12 cellular contexts compared by ENCODE assay signal in the genomic region with DNA sequence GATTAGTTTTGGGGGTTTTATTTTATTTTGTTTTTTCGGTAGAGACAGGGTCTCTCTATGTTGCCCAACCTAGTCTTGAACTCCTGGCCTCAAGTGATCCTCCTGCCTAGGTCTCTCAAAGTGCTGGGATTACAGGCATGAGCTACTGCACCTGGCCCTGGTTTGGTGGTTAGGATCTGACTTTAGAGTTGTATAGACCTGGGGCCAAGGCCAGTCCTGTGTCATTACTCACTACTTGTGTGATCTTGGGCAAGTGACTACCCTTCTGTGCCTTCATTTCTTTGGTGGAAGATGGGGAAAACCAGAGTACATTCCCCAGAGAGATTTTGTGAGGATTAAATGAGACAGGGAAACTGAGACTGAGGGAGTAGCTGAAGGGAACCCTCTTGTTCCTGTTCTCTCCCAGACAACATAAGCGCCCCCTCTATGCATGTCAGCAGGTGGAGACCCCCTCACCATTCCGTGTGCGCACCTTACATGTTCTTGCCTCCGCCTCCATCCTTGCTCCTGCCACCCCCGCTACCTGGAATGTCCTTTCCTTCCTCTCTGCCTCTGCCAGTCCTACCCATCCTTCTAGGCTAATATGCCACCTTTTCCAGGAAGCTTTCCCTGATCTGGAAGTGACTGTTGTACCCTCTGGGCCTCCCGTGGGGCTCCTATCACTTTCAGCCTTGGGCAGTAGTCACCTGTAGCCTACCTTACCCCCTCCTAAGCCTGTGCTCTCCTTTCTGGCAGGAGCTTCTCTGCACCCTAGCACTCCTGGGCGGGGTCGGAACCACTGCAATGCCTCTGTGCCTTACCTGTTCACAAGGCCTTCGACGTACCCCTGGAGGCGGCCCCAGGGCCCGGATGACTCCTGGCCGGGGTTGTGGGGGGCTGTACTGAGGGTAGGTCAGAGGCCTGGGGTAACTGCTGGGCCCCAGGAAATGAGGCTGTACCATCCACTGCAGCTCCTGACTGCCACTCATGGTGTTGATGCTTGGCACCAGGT. TPM values are rescaled to one million over a fixed set of nuclear protein-coding genes. Genes with fewer than 3 reads are reported as not detected.
DNase-seq lines count a peak whose midpoint lies in the region; ATAC-seq and TF ChIP-seq lines count a peak whose summit lies in the region.
"Had no signal": no experiment of that assay in that cellular context is flagged by ENCODE, and none has a peak within 500 bp of the region (broad histone marks: within the 10 kb centered on the region; RNA-seq: fewer than 3 reads in every experiment).

No MANE protein-coding gene starts in this region.

- peak overlapping the region; percentile 99 for H3K9ac ChIP-seq in HCT116 (ENCODE audit: low read length)

- no peak for DNase-seq in T-helper 2 cell treated with Interferon-gamma antibody and Interleukin-4, amounts not matched to agents 5 μg/mL and 100 μg/mL, for 36 hours (ENCODE audit: low spot score)
- DNase-seq in T-helper 2 cell (no peak), HCT116 (ENCODE audit: low read depth, low spot score) (no peak), naive B cell (no peak), tibial artery (no peak), thyroid gland (no peak)
- DNase-seq: left cardiac atrium; naive thymus-derived CD8-positive, alpha-beta T cell; NCI-H2171 treated with DMSO at 0.1 percent for 48 hours had no signal

- H3K27me3 ChIP-seq in HCT116 (ENCODE audit: insufficient read depth, low read length): no peaks in the 10 kb centered on the region
- H3K27me3 ChIP-seq in tibial artery: no peaks in the 10 kb centered on the region
- peaks cover 9% of the 10 kb centered on the region for H3K27me3 ChIP-seq in thyroid gland

- peaks cover 4% of the 10 kb centered on the region for H3K36me3 Mint-ChIP-seq in T-helper 2 cell treated with Interferon-gamma antibody and Interleukin-4, amounts not matched to agents 5 μg/mL and 100 μg/mL, for 36 hours (ENCODE audit: low read depth)
- H3K36me3 Mint-ChIP-seq in activated naive CD8-positive, alpha-beta T cell: peaks cover 6% of the 10 kb centered on the region
- H3K36me3 Mint-ChIP-seq in naive B cell: no peaks in the 10 kb centered on the region
- H3K36me3 Mint-ChIP-seq: naive thymus-derived CD8-positive, alpha-beta T cell had no signal

- H4K20me1 ChIP-seq in HCT116 (ENCODE audit: insufficient read depth): peaks cover 31% of the 10 kb centered on the region; the same call in 1 of the 2 replicates

- WGBS in thyroid gland, 2 donors: 91 to 93% methylated on average over 14 of the region's 14 CpGs

- H3K36me3 ChIP-seq in HCT116 (ENCODE audit: control insufficient read depth in 1 of 2, insufficient read depth in 2 of 2, low read length in 2 of 2): peaks cover 10 to 52% of the 10 kb centered on the region in 2 experiments; a peak in 3 of 4 replicates
- no peaks in the 10 kb centered on the region for H3K36me3 ChIP-seq in tibial artery
- H3K36me3 ChIP-seq in thyroid gland: no peaks in the 10 kb centered on the region

- ATAC-seq in HCT116: no peak
- ATAC-seq in naive B cell (ENCODE audit: low read depth in 2 of 2): no peak
- ATAC-seq in HG02884 (IDR thresholded peaks at IDR 0.05; ENCODE audit: unreplicated experiment): no peak
- ATAC-seq: left cardiac atrium; naive thymus-derived CD8-positive, alpha-beta T cell had no signal

- H3K27ac ChIP-seq in HCT116 (ENCODE audit: low read depth, low read length) (peak overlapping the region; percentile 99), tibial artery (no peak overlapping the region), thyroid gland (no peak overlapping the region)

- H3K9me2 ChIP-seq in HCT116 (ENCODE audit: insufficient read depth): no peaks in the 10 kb centered on the region

- H3K9me3 ChIP-seq in HCT116 (ENCODE audit: control insufficient read depth in 1 of 2, insufficient read depth in 1 of 2, low read depth in 1 of 2, low read length in 2 of 2): no peaks in the 10 kb centered on the region
- no peaks in the 10 kb centered on the region for H3K9me3 ChIP-seq in tibial artery
- H3K9me3 ChIP-seq in thyroid gland: no peaks in the 10 kb centered on the region

- peaks cover 34% of the 10 kb centered on the region for H3K4me1 Mint-ChIP-seq in T-helper 2 cell treated with Interferon-gamma antibody and Interleukin-4, amounts not matched to agents 5 μg/mL and 100 μg/mL, for 36 hours (ENCODE audit: low read depth)
- peaks cover 43% of the 10 kb centered on the region for H3K4me1 Mint-ChIP-seq in activated naive CD8-positive, alpha-beta T cell (ENCODE audit: low read depth)
- peaks cover 20 to 49% (median 41%) of the 10 kb centered on the region in 3 donors for H3K4me1 Mint-ChIP-seq in naive B cell

- intact Hi-C loops in HCT116 (cut with micrococcal nuclease) (no loop called here), tibial artery (cut with DNase I; ENCODE audit: low total_unique reads) (no loop called here), thyroid gland (cut with DNase I) (no loop called here)

- no peaks in the 10 kb centered on the region for H3K27me3 Mint-ChIP-seq in T-helper 2 cell treated with Interferon-gamma antibody and Interleukin-4, amounts not matched to agents 5 μg/mL and 100 μg/mL, for 36 hours (ENCODE audit: low read depth)
- H3K27me3 Mint-ChIP-seq in activated naive CD8-positive, alpha-beta T cell: no peaks in the 10 kb centered on the region
- peaks cover 0 to 8% (median 6%) of the 10 kb centered on the region in 3 donors for H3K27me3 Mint-ChIP-seq in naive B cell

- peak overlapping the region; percentile 75 for H3K27ac Mint-ChIP-seq in T-helper 2 cell treated with Interferon-gamma antibody and Interleukin-4, amounts not matched to agents 5 μg/mL and 100 μg/mL, for 36 hours
- peak overlapping the region; percentile 41 for H3K27ac Mint-ChIP-seq in activated naive CD8-positive, alpha-beta T cell
- H3K27ac Mint-ChIP-seq in naive B cell: peak overlapping the region in 4 of 6 donors; percentile 21 to 86 (median 64)

- H3K4me2 ChIP-seq in HCT116 (ENCODE audit: low read length): peak overlapping the region; percentile 71

- H3K79me2 ChIP-seq in HCT116 (ENCODE audit: insufficient read depth, low read length): peaks cover 90% of the 10 kb centered on the region

- no TSS peak for BruUV-seq in HCT116 (replicated peaks; lab: Mats Ljungman, UMichigan)

- TF ChIP-seq POLR2A in HCT116 (IDR thresholded peaks at IDR 0.05; ENCODE audit: borderline replicate concordance, extremely low read depth, insufficient read depth, insufficient read length) (no peak), thyroid gland (IDR thresholded peaks at IDR 0.05) (no peak)

- no peaks in the 10 kb centered on the region for H3K9me3 Mint-ChIP-seq in T-helper 2 cell treated with Interferon-gamma antibody and Interleukin-4, amounts not matched to agents 5 μg/mL and 100 μg/mL, for 36 hours
- no peaks in the 10 kb centered on the region for H3K9me3 Mint-ChIP-seq in activated naive CD8-positive, alpha-beta T cell (ENCODE audit: low read depth)
- H3K9me3 Mint-ChIP-seq in naive B cell: no peaks in the 10 kb centered on the region
- H3K9me3 Mint-ChIP-seq: naive thymus-derived CD8-positive, alpha-beta T cell had no signal

- peak overlapping the region in 1 of 2 experiments; percentile 11; a peak in 1 of 4 replicates for H3K4me3 ChIP-seq in HCT116 (replicated peaks in 1 of 2; ENCODE audit: low read depth in 1 of 2, low read length in 2 of 2)
- no peak overlapping the region for H3K4me3 ChIP-seq in tibial artery
- H3K4me3 ChIP-seq in thyroid gland (replicated peaks in 1 of 3): no peak overlapping the region
- H3K4me3 ChIP-seq: skin epidermis had no signal

- CTCF ChIA-PET in HCT116 (lab: Charles Lee): interaction anchor here (1.0 kb wide), 1 partner anchor 8 kb away, joined by 3 read pairs; the partner anchor contains the start of gene FIBP

- TF ChIP-seq RAD21 in HCT116 (IDR thresholded peaks at IDR 0.05; ENCODE audit: low read depth): no peak

- no peak overlapping the region for H2AFZ ChIP-seq in HCT116 (ENCODE audit: low read depth, low read length, poor library complexity, severe bottlenecking)

- H3K4me1 ChIP-seq in HCT116 (ENCODE audit: control insufficient read depth in 1 of 2, insufficient read depth in 2 of 2, low read length in 2 of 2): peaks cover 22 to 79% of the 10 kb centered on the region in 2 experiments
- H3K4me1 ChIP-seq in tibial artery: peaks cover 6 to 46% (median 41%) of the 10 kb centered on the region in 4 donors
- H3K4me1 ChIP-seq in thyroid gland: peaks cover 21 to 39% of the 10 kb centered on the region in 2 donors

- POLR2A ChIA-PET in HCT116 (lab: Charles Lee): interaction anchor here (1.4 to 8.0 kb wide), 6 partner anchors 10 to 22 kb away, joined by 4 to 80 read pairs (median 8); no protein-coding TSS in a partner anchor

- no peak for TF ChIP-seq CTCF in HCT116 (IDR thresholded peaks at IDR 0.05 in 2 of 3, conservative IDR thresholded peaks at IDR 0.05 in 1 of 3; ENCODE audit: borderline replicate concordance in 1 of 3, insufficient read depth in 1 of 3, low read depth in 2 of 3, low read length in 2 of 3)
- TF ChIP-seq CTCF in tibial artery (IDR thresholded peaks at IDR 0.05): no peak
- no peak for TF ChIP-seq CTCF in thyroid gland (IDR thresholded peaks at IDR 0.05)

- H3K4me3 Mint-ChIP-seq in T-helper 2 cell treated with Interferon-gamma antibody and Interleukin-4, amounts not matched to agents 5 μg/mL and 100 μg/mL, for 36 hours: peak overlapping the region; percentile 17
- H3K4me3 Mint-ChIP-seq in activated naive CD8-positive, alpha-beta T cell: peak overlapping the region; percentile 68
- peak overlapping the region in 4 of 8 donors; percentile 25 to 71 (median 36) for H3K4me3 Mint-ChIP-seq in naive B cell

- RAD21 ChIA-PET in HCT116 (lab: Charles Lee; ENCODE audit: low non-redundant PET in 1 of 2, low total read pairs in 2 of 2, uncharacterized antibody in 2 of 2, unreplicated experiment in 2 of 2): no interaction called here

RNA-seq across cellular contexts. Expression of gene FOSL1, which starts 3.9 kb away (rescaled TPM):
- total RNA-seq in HCT116 (2021; ENCODE audit: unreplicated experiment) (125 TPM), thyroid gland (1 to 10 TPM in 3 of 4 donors, under 1 TPM in 1; 0.33 to 1.6 (median 1.5) TPM)
- 243 and 251 TPM in 2 replicates for polyA plus RNA-seq in HCT116 (2012)
- under 1 TPM in 3 of 6 donors, not detected in 3; 0.25 to 0.34 (median 0.27) TPM for polyA plus RNA-seq in naive B cell (ENCODE audit: low read depth in 6 of 6)
- total RNA-seq: naive thymus-derived CD8-positive, alpha-beta T cell had no signal

RNA-seq across cellular contexts. Expression of gene CCDC85B, which starts 5.8 kb away (rescaled TPM):
- 84.3 TPM for total RNA-seq in HCT116 (2021; ENCODE audit: unreplicated experiment)
- 87.5 and 88.5 TPM in 2 replicates for polyA plus RNA-seq in HCT116 (2012)
- polyA plus RNA-seq in naive B cell (ENCODE audit: low read depth in 6 of 6): 10 to 100 TPM; 22.4 to 62.8 (median 45.3) TPM
- 10 to 100 TPM; 29.8 to 73.8 (median 42.9) TPM for total RNA-seq in thyroid gland

RNA-seq across cellular contexts. Expression of gene FIBP, which starts 8.0 kb away (rescaled TPM):
- 96.0 TPM for total RNA-seq in HCT116 (2021; ENCODE audit: unreplicated experiment)
- 124 and 137 TPM in 2 replicates for polyA plus RNA-seq in HCT116 (2012)
- polyA plus RNA-seq in naive B cell (ENCODE audit: low read depth in 6 of 6): 100 to 1,000 TPM in 4 of 6 donors, 10 to 100 TPM in 2; 91.2 to 191 (median 107) TPM
- total RNA-seq in thyroid gland: 100 to 1,000 TPM in 2 of 4 donors, 10 to 100 TPM in 2; 65.9 to 128 (median 109) TPM

RNA-seq across cellular contexts. Expression of gene CTSW, which starts 16.7 kb away (rescaled TPM):
- total RNA-seq in HCT116 (2021; ENCODE audit: unreplicated experiment) (not detected), thyroid gland (1 to 10 TPM in 3 of 4 donors, under 1 TPM in 1; 0.67 to 7.6 (median 2.7) TPM)
- 0.25 and 0.44 TPM in 2 replicates for polyA plus RNA-seq in HCT116 (2012)
- 1 to 10 TPM in 5 of 6 donors, under 1 TPM in 1; 0.68 to 7.2 (median 3.0) TPM for polyA plus RNA-seq in naive B cell (ENCODE audit: low read depth in 6 of 6)

RNA-seq across cellular contexts. Expression of gene C11orf68, which starts 22.6 kb away (rescaled TPM):
- total RNA-seq in HCT116 (2021; ENCODE audit: unreplicated experiment) (49.8 TPM), thyroid gland (10 to 100 TPM; 17.7 to 27.1 (median 20.9) TPM)
- 68.5 and 74.5 TPM in 2 replicates for polyA plus RNA-seq in HCT116 (2012)
- polyA plus RNA-seq in naive B cell (ENCODE audit: low read depth in 6 of 6): 10 to 100 TPM; 48.5 to 79.3 (median 68.4) TPM

Comparison
In these comparisons a context has a peak if more than half of its experiments do, and no peak if none do; other contexts are left out.
1. RNA of gene FOSL1, which starts 3.9 kb away (total RNA-seq): 125 TPM in HCT116 (single experiment); 0.33 to 1.6 TPM in thyroid gland; every median in the first group is over 10 times any median in the second.
2. Peak in every context shown above with its lines, with median percentiles within 50 percentile points of each other: H3K27ac Mint-ChIP-seq.